ENCODE assay signal across 8 cellular contexts in the genomic region with DNA sequence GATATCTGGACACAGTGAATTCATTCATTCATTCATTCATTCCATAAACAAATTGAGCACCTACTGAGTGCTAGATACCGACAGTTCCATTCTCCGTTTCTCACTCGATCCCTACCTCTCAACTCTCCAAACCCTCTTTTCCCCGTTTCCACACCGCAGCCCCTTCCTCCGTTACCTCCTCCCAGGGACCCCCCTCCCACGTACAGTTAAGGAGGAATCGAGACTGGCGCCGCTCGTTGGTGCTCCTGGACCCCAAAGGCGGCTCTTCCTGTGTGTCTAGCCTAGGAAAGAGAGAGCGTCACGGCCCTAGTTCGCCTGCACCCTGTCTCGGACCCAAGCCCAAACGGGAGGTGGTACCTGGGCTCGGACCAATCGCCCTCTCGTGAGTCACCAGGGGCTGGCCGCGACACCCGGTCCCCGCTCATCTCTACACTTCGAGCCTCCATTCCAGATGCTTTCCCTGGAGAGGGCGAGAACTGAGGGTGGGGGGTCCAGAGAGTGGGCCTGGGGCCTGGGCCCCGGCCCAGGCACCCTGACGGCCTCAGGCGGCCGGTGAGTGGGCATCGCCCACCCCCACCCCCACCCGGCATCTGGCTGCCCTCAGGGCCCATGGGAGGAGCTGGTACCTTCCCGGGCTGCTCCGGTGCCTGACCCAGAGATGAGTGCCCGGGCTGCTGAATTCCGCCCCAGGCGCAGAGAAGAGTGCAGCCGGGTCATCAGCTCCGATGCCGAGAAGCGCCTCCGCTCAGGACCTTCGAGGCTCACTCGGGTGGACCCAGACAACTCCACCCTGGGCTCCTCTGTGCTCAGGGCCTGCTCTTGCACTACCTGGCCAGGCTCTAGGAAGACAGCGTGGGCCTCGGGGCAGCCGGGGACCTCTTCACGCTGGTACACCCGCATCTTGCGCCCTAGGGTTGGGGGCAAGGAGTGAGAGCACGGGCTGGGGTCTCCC. TPM values are rescaled to one million over a fixed set of nuclear protein-coding genes. Genes with fewer than 3 reads are reported as not detected.
DNase-seq lines count a peak whose midpoint lies in the region; ATAC-seq and TF ChIP-seq lines count a peak whose summit lies in the region.

No MANE protein-coding gene starts in this region.

- H3K36me3 ChIP-seq in Panc1 (ENCODE audit: control insufficient read depth, insufficient read depth, low read length) (no peaks in the 10 kb centered on the region; the same call in 1 of the 2 replicates), esophagus squamous epithelium (peaks cover 0 to 24% (median 8%) of the 10 kb centered on the region in 3 donors), prostate gland (no peaks in the 10 kb centered on the region)

- in situ Hi-C loops in Panc1 (cut with HindIII; ENCODE audit: low pct_unique_long_range_greater_than_20kb, low sequenced_read_pairs): no loop called here

- H3K4me1 ChIP-seq in Panc1 (ENCODE audit: control insufficient read depth, insufficient read depth, low read length): peaks cover 33% of the 10 kb centered on the region
- peaks cover 35 to 74% (median 43%) of the 10 kb centered on the region in 3 donors for H3K4me1 ChIP-seq in esophagus squamous epithelium
- H3K4me1 ChIP-seq in prostate gland (replicated peaks): no peaks in the 10 kb centered on the region

- no peak for TF ChIP-seq POLR2A in esophagus squamous epithelium (IDR thresholded peaks at IDR 0.05)
- no peak for TF ChIP-seq POLR2A in prostate gland (IDR thresholded peaks at IDR 0.05)

- H3K27me3 ChIP-seq in Panc1 (ENCODE audit: control insufficient read depth, insufficient read depth, low read length) (no peaks in the 10 kb centered on the region), esophagus squamous epithelium (no peaks in the 10 kb centered on the region), prostate gland (replicated peaks; ENCODE audit: insufficient read depth) (no peaks in the 10 kb centered on the region)

- H3K4me3 ChIP-seq in Panc1 (ENCODE audit: low read depth in 2 of 2, low read length in 2 of 2): peak overlapping the region; percentile 48 to 86
- H3K4me3 ChIP-seq in esophagus squamous epithelium: peak overlapping the region; percentile 40 to 70 (median 52)
- peak overlapping the region; percentile 47 for H3K4me3 ChIP-seq in prostate gland

- POLR2A ChIA-PET in Panc1 (lab: Charles Lee): interaction anchor here (0.6 to 1.0 kb wide), 2 partner anchors 85 to 101 kb away, joined by 3 to 10 read pairs; no protein-coding TSS in a partner anchor

- WGBS in esophagus squamous epithelium, 2 donors: 23 to 34% methylated on average over 5 to 12 of the region's 51 CpGs
- 57% methylated on average over 51 of the region's 51 CpGs for WGBS in prostate gland

- CTCF ChIA-PET in Panc1 (lab: Charles Lee): interaction anchor here (0.6 kb wide), 1 partner anchor 346 kb away, joined by 3 read pairs; no protein-coding TSS in a partner anchor

- BruUV-seq in Panc1 (replicated peaks; lab: Mats Ljungman, UMichigan): no TSS peak

- H3K9me3 ChIP-seq in Panc1 (ENCODE audit: control insufficient read depth, insufficient read depth, low read depth, low read length) (no peaks in the 10 kb centered on the region), esophagus squamous epithelium (no peaks in the 10 kb centered on the region), prostate gland (no peaks in the 10 kb centered on the region)

- H3K27ac ChIP-seq in Panc1 (ENCODE audit: low read length) (peak overlapping the region; percentile 83), esophagus squamous epithelium (peak overlapping the region; percentile 88 to 98 (median 92)), prostate gland (peak overlapping the region; percentile 86 to 87)

- TF ChIP-seq CTCF in Panc1 (IDR thresholded peaks at IDR 0.05) (no peak), esophagus squamous epithelium (IDR thresholded peaks at IDR 0.05) (no peak), prostate gland (IDR thresholded peaks at IDR 0.05) (no peak)

- intact Hi-C loops in Panc1 (cut with micrococcal nuclease; ENCODE audit: unreplicated experiment): no loop called here
- intact Hi-C loops in esophagus squamous epithelium (cut with DNase I): loop anchor here (5.0 kb wide), 1 partner anchor 35 kb away; no protein-coding TSS in a partner anchor
- intact Hi-C loops in prostate gland (cut with DNase I): loop anchor here (5.0 kb wide), 2 partner anchors 35 to 145 kb away; partner anchors contain the start of gene FBXO42

- DNase-seq in ELR (ENCODE audit: low read depth) (peak; percentile 64), Panc1 (ENCODE audit: low read depth, low spot score) (no peak), esophagus squamous epithelium (lab: John Stamatoyannopoulos, UW) (no peak), prostate gland (ENCODE audit: low spot score) (no peak), SW480 (ENCODE audit: low spot score) (no peak), A172 (ENCODE audit: low spot score) (no peak), dermis blood vessel endothelial cell (no peak)

- ATAC-seq in Panc1 (peak; percentile 23), GM21515 (IDR thresholded peaks at IDR 0.05; ENCODE audit: unreplicated experiment) (no peak)

RNA-seq across cellular contexts. Expression of gene ARHGEF19, which starts 4.9 kb away (rescaled TPM):
- total RNA-seq in Panc1 (2021; ENCODE audit: unreplicated experiment): 21.6 TPM
- 29.2 TPM for polyA plus RNA-seq in Panc1 (2012; ENCODE audit: insufficient read length)
- total RNA-seq in esophagus squamous epithelium: 10 to 100 TPM; 15.8 to 27.1 (median 20.6) TPM
- total RNA-seq in prostate gland: 10 to 100 TPM; 13.1 to 18.8 TPM
- 0.50 and 1.1 TPM in 2 replicates for total RNA-seq in A172 (2014; rRNA removed; shearing (Covaris generic))
- total RNA-seq in dermis blood vessel endothelial cell: 2.7 and 3.3 TPM in 2 replicates

RNA-seq across cellular contexts. Expression of gene CPLANE2, which starts 29.4 kb away (rescaled TPM):
- total RNA-seq in Panc1 (2021; ENCODE audit: unreplicated experiment): 17.8 TPM
- 13.0 TPM for polyA plus RNA-seq in Panc1 (2012; ENCODE audit: insufficient read length)
- 1 to 10 TPM; 3.6 to 5.6 (median 3.9) TPM for total RNA-seq in esophagus squamous epithelium
- total RNA-seq in prostate gland: 10 to 100 TPM in 1 of 2 donors, 1 to 10 TPM in 1; 5.5 to 12.9 TPM
- 2.5 and 5.5 TPM in 2 replicates for total RNA-seq in A172 (2014; rRNA removed; shearing (Covaris generic))
- total RNA-seq in dermis blood vessel endothelial cell: 9.5 and 10.3 TPM in 2 replicates

RNA-seq across cellular contexts. Expression of gene EPHA2, which starts 51.7 kb away (rescaled TPM):
- total RNA-seq in Panc1 (2021; ENCODE audit: unreplicated experiment): 263 TPM
- polyA plus RNA-seq in Panc1 (2012; ENCODE audit: insufficient read length): 254 TPM
- 100 to 1,000 TPM in 3 of 4 donors, 10 to 100 TPM in 1; 87.5 to 225 (median 137) TPM for total RNA-seq in esophagus squamous epithelium
- 10 to 100 TPM; 14.8 to 17.7 TPM for total RNA-seq in prostate gland
- 54.3 and 78.1 TPM in 2 replicates for total RNA-seq in A172 (2014; rRNA removed; shearing (Covaris generic))
- total RNA-seq in dermis blood vessel endothelial cell: 121 and 192 TPM in 2 replicates
